ENCODE assay signal across 36 cellular contexts in genomic region chr19:42062381-42062780, GRCh38.
"Had no signal": no experiment of that assay in that cellular context is flagged by ENCODE, and none has a peak within 500 bp of the region (broad histone marks: within the 10 kb centered on the region; RNA-seq: fewer than 3 reads in every experiment).

No MANE protein-coding gene starts in this region.

- H3K36me3 ChIP-seq: adrenal gland, brain microvascular endothelial cell, breast epithelium had no signal

- FAIRE-seq: astrocyte, TTC549 had no signal

- H3K36me3 Mint-ChIP-seq: activated CD4-positive, alpha-beta memory T cell treated with anti-CD3 and anti-CD28 coated beads for 36 hours; activated naive CD4-positive, alpha-beta T cell treated with anti-CD3 and anti-CD28 coated beads, Interleukin-2, amount 50 U/mL, for 72 hours; activated naive CD8-positive, alpha-beta T cell treated with anti-CD3 and anti-CD28 coated beads for 36 hours had no signal

- H3K4me1 Mint-ChIP-seq: activated B cell treated with CpG ODN at 0.5 μM for 24 hours; activated CD4-positive, alpha-beta T cell treated with anti-CD3 and anti-CD28 coated beads, Interleukin-2, amount 10 ng/mL, durations not matched to agents 24 days and 14 days; activated T-helper 17 cell treated with anti-CD3 and anti-CD28 coated beads, Interleukin-2, amount 50 U/mL, for 72 hours had no signal

- H3K4me1 ChIP-seq: adrenal gland, body of pancreas, breast epithelium had no signal

- H3K27ac ChIP-seq: adrenal gland, body of pancreas, brain microvascular endothelial cell, breast epithelium, VCaP had no signal

- H3K27ac Mint-ChIP-seq: activated B cell treated with CpG ODN at 0.5 μM for 24 hours; activated CD4-positive, alpha-beta memory T cell treated with anti-CD3 and anti-CD28 coated beads for 36 hours; activated CD4-positive, alpha-beta T cell treated with anti-CD3 and anti-CD28 coated beads, Interleukin-2, amount 10 ng/mL, durations not matched to agents 24 days and 14 days; activated CD8-positive, alpha-beta T cell treated with anti-CD3 and anti-CD28 coated beads for 36 hours; activated naive CD4-positive, alpha-beta T cell treated with anti-CD3 and anti-CD28 coated beads for 36 hours; activated naive CD8-positive, alpha-beta T cell treated with anti-CD3 and anti-CD28 coated beads for 36 hours; activated T-cell treated with anti-CD3 and anti-CD28 coated beads, Interleukin-2, amount 50 U/mL, for 72 hours; activated T-helper 1 cell treated with anti-CD3 and anti-CD28 coated beads, Interleukin-12 subunit alpha, Interleukin-12 subunit beta, Interleukin-2, Interleukin-4 antibody, amounts not matched to agents 30 ng/mL and 10 ng/mL and 1 ng/mL, durations not matched to agents 14 hours and 24 hours and 36 hours; T-helper 2 cell treated with Interferon-gamma antibody and Interleukin-4, amounts not matched to agents 5 μg/mL and 100 μg/mL, for 36 hours had no signal

- ATAC-seq: activated CD8-positive, alpha-beta T cell treated with anti-CD3 and anti-CD28 coated beads for 36 hours; activated naive CD4-positive, alpha-beta T cell treated with anti-CD3 and anti-CD28 coated beads, Interleukin-2, amount 50 U/mL, for 72 hours; activated T-cell treated with anti-CD3 and anti-CD28 coated beads, Interleukin-2, amount 50 U/mL, for 4 hours; activated T-cell treated with anti-CD3 and anti-CD28 coated beads, Interleukin-2, amount 50 U/mL, for 72 hours; activated T-helper 17 cell treated with anti-CD3 and anti-CD28 coated beads, Interleukin-2, amount 50 U/mL, for 72 hours; body of pancreas had no signal

- H3K4me3 Mint-ChIP-seq: activated B cell treated with CpG ODN at 0.5 μM for 24 hours; activated CD4-positive, alpha-beta memory T cell treated with anti-CD3 and anti-CD28 coated beads for 36 hours; activated CD4-positive, alpha-beta T cell treated with anti-CD3 and anti-CD28 coated beads, Interleukin-2, amount 10 ng/mL, durations not matched to agents 24 days and 14 days; activated CD8-positive, alpha-beta T cell treated with anti-CD3 and anti-CD28 coated beads for 36 hours; activated naive CD4-positive, alpha-beta T cell treated with anti-CD3 and anti-CD28 coated beads for 36 hours; activated naive CD8-positive, alpha-beta T cell treated with anti-CD3 and anti-CD28 coated beads for 36 hours; activated T-cell treated with anti-CD3 and anti-CD28 coated beads, Interleukin-2, amount 50 U/mL, for 4 hours; activated T-cell treated with anti-CD3 and anti-CD28 coated beads, Interleukin-2, amount 50 U/mL, for 72 hours; activated T-helper 1 cell treated with anti-CD3 and anti-CD28 coated beads, Interleukin-12 subunit alpha, Interleukin-12 subunit beta, Interleukin-2, Interleukin-4 antibody, amounts not matched to agents 30 ng/mL and 10 ng/mL and 1 ng/mL, durations not matched to agents 14 hours and 24 hours and 36 hours; activated T-helper 17 cell treated with anti-CD3 and anti-CD28 coated beads, Interleukin-2, amount 50 U/mL, for 72 hours; T-helper 1 cell treated with Interleukin-12 subunit alpha and Interleukin-12 subunit beta and Interleukin-4 antibody, amounts not matched to agents 30 μg/mL and 1 μg/mL, for 36 hours; T-helper 2 cell treated with Interferon-gamma antibody and Interleukin-4, amounts not matched to agents 5 μg/mL and 100 μg/mL, for 36 hours had no signal

- DNase-seq: activated B cell treated with CpG ODN at 0.5 μM for 24 hours; activated CD4-positive, alpha-beta memory T cell treated with anti-CD3 and anti-CD28 coated beads for 36 hours; activated CD4-positive, alpha-beta T cell treated with anti-CD3 and anti-CD28 coated beads for 4 hours; activated CD4-positive, alpha-beta T cell treated with anti-CD3 and anti-CD28 coated beads, Interleukin-2, amount 10 ng/mL, durations not matched to agents 24 days and 14 days; activated CD4-positive, alpha-beta T cell treated with anti-CD3 and anti-CD28 coated beads, Interleukin-2, amount 50 U/mL, for 4 hours; activated CD4-positive, CD25-positive, alpha-beta regulatory T cell treated with anti-CD3 and anti-CD28 coated beads, Interleukin-2, amount 50 U/mL, for 72 hours; activated CD8-positive, alpha-beta memory T cell treated with anti-CD3 and anti-CD28 coated beads, Interleukin-2, amount 50 U/mL, for 4 hours; activated CD8-positive, alpha-beta T cell treated with anti-CD3 and anti-CD28 coated beads for 36 hours; activated effector memory CD4-positive, alpha-beta T cell treated with anti-CD3 and anti-CD28 coated beads, Interleukin-2, amount 50 U/mL, for 16 hours; activated gamma-delta T cell treated with Interleukin-2 at 50 U/mL for 16 hours; activated naive CD4-positive, alpha-beta T cell; activated naive CD4-positive, alpha-beta T cell treated with anti-CD3 and anti-CD28 coated beads for 36 hours; activated naive CD4-positive, alpha-beta T cell treated with anti-CD3 and anti-CD28 coated beads, Interleukin-2, amount 50 U/mL, for 16 hours; activated naive CD8-positive, alpha-beta T cell treated with anti-CD3 and anti-CD28 coated beads for 36 hours; activated T-cell treated with anti-CD3 and anti-CD28 coated beads for 4 hours; activated T-cell treated with anti-CD3 and anti-CD28 coated beads, Interleukin-2, amount 50 U/mL, for 1 hour; activated T-cell treated with anti-CD3 and anti-CD28 coated beads, Interleukin-2, amount 50 U/mL, for 4 hours; activated T-cell treated with anti-CD3 and anti-CD28 coated beads, Interleukin-2, amount 50 U/mL, for 72 hours; adrenal gland; amniotic stem cell; aorta; body of pancreas; brain microvascular endothelial cell; central memory CD4-positive, alpha-beta T cell; T-helper 1 cell; T-helper 2 cell; T-helper 9 cell had no signal

- H3K27me3 Mint-ChIP-seq: activated CD4-positive, alpha-beta T cell treated with anti-CD3 and anti-CD28 coated beads, Interleukin-2, amount 10 ng/mL, durations not matched to agents 24 days and 14 days; activated T-helper 17 cell treated with anti-CD3 and anti-CD28 coated beads, Interleukin-2, amount 50 U/mL, for 72 hours had no signal

- H3K9me3 Mint-ChIP-seq: activated B cell treated with CpG ODN at 0.5 μM for 24 hours; activated CD4-positive, alpha-beta memory T cell treated with anti-CD3 and anti-CD28 coated beads for 36 hours; activated CD4-positive, alpha-beta T cell treated with anti-CD3 and anti-CD28 coated beads, Interleukin-2, amount 10 ng/mL, durations not matched to agents 24 days and 14 days; activated CD8-positive, alpha-beta T cell treated with anti-CD3 and anti-CD28 coated beads for 36 hours; activated naive CD4-positive, alpha-beta T cell treated with anti-CD3 and anti-CD28 coated beads for 36 hours; activated naive CD4-positive, alpha-beta T cell treated with anti-CD3 and anti-CD28 coated beads, Interleukin-2, amount 50 U/mL, for 72 hours; activated naive CD8-positive, alpha-beta T cell treated with anti-CD3 and anti-CD28 coated beads for 36 hours; activated T-cell treated with anti-CD3 and anti-CD28 coated beads, Interleukin-2, amount 50 U/mL, for 4 hours; activated T-cell treated with anti-CD3 and anti-CD28 coated beads, Interleukin-2, amount 50 U/mL, for 72 hours; activated T-helper 1 cell treated with anti-CD3 and anti-CD28 coated beads, Interleukin-12 subunit alpha, Interleukin-12 subunit beta, Interleukin-2, Interleukin-4 antibody, amounts not matched to agents 30 ng/mL and 10 ng/mL and 1 ng/mL, durations not matched to agents 14 hours and 24 hours and 36 hours; activated T-helper 17 cell treated with anti-CD3 and anti-CD28 coated beads, Interleukin-2, amount 50 U/mL, for 72 hours; T-helper 1 cell treated with Interleukin-12 subunit alpha and Interleukin-12 subunit beta and Interleukin-4 antibody, amounts not matched to agents 30 μg/mL and 1 μg/mL, for 36 hours; T-helper 2 cell treated with Interferon-gamma antibody and Interleukin-4, amounts not matched to agents 5 μg/mL and 100 μg/mL, for 36 hours had no signal

- H3K27me3 ChIP-seq: body of pancreas had no signal

- H3K4me3 ChIP-seq: adrenal gland, body of pancreas, breast epithelium had no signal

- H3K9me3 ChIP-seq: adrenal gland, body of pancreas, breast epithelium had no signal
